ENCODE assay signal across 1 cellular context in genomic region chr12:6347367-6348338, GRCh38.
TF ChIP-seq lines count a peak whose summit lies in the region.

No MANE protein-coding gene starts in this region.

TF ChIP-seq in GM23338, 12 proteins besides CTCF, POLR2A, EP300 and RAD21 (continued from another document):
- TF ChIP-seq, protein P1, sequence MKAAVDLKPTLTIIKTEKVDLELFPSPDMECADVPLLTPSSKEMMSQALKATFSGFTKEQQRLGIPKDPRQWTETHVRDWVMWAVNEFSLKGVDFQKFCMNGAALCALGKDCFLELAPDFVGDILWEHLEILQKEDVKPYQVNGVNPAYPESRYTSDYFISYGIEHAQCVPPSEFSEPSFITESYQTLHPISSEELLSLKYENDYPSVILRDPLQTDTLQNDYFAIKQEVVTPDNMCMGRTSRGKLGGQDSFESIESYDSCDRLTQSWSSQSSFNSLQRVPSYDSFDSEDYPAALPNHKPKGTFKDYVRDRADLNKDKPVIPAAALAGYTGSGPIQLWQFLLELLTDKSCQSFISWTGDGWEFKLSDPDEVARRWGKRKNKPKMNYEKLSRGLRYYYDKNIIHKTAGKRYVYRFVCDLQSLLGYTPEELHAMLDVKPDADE (IDR thresholded peaks at IDR 0.05): no peak
- TF ChIP-seq EZH2phosphoT487 (IDR thresholded peaks at IDR 0.05; ENCODE audit: unreplicated experiment): no peak
- TF ChIP-seq, protein P2, sequence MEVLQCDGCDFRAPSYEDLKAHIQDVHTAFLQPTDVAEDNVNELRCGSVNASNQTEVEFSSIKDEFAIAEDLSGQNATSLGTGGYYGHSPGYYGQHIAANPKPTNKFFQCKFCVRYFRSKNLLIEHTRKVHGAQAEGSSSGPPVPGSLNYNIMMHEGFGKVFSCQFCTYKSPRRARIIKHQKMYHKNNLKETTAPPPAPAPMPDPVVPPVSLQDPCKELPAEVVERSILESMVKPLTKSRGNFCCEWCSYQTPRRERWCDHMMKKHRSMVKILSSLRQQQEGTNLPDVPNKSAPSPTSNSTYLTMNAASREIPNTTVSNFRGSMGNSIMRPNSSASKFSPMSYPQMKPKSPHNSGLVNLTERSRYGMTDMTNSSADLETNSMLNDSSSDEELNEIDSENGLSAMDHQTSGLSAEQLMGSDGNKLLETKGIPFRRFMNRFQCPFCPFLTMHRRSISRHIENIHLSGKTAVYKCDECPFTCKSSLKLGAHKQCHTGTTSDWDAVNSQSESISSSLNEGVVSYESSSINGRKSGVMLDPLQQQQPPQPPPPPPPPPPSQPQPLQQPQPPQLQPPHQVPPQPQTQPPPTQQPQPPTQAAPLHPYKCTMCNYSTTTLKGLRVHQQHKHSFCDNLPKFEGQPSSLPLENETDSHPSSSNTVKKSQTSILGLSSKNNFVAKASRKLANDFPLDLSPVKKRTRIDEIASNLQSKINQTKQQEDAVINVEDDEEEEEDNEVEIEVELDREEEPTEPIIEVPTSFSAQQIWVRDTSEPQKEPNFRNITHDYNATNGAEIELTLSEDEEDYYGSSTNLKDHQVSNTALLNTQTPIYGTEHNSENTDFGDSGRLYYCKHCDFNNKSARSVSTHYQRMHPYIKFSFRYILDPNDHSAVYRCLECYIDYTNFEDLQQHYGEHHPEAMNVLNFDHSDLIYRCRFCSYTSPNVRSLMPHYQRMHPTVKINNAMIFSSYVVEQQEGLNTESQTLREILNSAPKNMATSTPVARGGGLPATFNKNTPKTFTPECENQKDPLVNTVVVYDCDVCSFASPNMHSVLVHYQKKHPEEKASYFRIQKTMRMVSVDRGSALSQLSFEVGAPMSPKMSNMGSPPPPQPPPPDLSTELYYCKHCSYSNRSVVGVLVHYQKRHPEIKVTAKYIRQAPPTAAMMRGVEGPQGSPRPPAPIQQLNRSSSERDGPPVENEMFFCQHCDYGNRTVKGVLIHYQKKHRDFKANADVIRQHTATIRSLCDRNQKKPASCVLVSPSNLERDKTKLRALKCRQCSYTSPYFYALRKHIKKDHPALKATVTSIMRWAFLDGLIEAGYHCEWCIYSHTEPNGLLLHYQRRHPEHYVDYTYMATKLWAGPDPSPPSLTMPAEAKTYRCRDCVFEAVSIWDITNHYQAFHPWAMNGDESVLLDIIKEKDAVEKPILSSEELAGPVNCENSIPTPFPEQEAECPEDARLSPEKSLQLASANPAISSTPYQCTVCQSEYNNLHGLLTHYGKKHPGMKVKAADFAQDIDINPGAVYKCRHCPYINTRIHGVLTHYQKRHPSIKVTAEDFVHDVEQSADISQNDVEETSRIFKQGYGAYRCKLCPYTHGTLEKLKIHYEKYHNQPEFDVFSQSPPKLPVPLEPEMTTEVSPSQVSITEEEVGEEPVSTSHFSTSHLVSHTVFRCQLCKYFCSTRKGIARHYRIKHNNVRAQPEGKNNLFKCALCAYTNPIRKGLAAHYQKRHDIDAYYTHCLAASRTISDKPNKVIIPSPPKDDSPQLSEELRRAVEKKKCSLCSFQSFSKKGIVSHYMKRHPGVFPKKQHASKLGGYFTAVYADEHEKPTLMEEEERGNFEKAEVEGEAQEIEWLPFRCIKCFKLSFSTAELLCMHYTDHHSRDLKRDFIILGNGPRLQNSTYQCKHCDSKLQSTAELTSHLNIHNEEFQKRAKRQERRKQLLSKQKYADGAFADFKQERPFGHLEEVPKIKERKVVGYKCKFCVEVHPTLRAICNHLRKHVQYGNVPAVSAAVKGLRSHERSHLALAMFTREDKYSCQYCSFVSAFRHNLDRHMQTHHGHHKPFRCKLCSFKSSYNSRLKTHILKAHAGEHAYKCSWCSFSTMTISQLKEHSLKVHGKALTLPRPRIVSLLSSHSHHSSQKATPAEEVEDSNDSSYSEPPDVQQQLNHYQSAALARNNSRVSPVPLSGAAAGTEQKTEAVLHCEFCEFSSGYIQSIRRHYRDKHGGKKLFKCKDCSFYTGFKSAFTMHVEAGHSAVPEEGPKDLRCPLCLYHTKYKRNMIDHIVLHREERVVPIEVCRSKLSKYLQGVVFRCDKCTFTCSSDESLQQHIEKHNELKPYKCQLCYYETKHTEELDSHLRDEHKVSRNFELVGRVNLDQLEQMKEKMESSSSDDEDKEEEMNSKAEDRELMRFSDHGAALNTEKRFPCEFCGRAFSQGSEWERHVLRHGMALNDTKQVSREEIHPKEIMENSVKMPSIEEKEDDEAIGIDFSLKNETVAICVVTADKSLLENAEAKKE (CRISPR knock-in tag; IDR thresholded peaks at IDR 0.05): no peak
- TF ChIP-seq NANOG (IDR thresholded peaks at IDR 0.05; ENCODE audit: borderline replicate concordance): no peak
- TF ChIP-seq EZH2 (IDR thresholded peaks at IDR 0.05; ENCODE audit: low read depth, unreplicated experiment): no peak
